Comparison of ENCODE assay signal across 18 cellular contexts in the genomic region with DNA sequence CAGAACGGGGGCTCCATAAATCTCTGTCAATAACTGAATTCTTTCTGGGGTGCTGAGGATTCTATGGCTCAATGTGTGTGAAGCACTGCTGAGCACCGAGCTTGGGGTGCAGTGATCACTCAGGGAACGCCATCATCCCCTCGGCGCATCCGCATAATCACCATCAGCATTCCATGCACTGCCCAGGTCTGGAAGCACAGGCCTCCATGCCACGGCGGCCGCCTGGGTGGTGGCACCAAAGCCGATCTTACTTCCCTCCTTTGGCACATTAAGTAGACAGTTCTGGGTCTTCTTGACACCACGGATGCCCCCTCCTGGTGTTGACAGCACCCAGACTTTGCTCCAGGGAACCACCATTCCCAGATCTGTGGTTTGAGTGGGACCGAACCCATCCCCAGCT. TPM values are rescaled to one million over a fixed set of nuclear protein-coding genes. Genes with fewer than 3 reads are reported as not detected.
DNase-seq lines count a peak whose midpoint lies in the region; ATAC-seq and TF ChIP-seq lines count a peak whose summit lies in the region.
"Had no signal": no experiment of that assay in that cellular context is flagged by ENCODE, and none has a peak within 500 bp of the region (broad histone marks: within the 10 kb centered on the region; RNA-seq: fewer than 3 reads in every experiment).

No MANE protein-coding gene starts in this region.

- TF ChIP-seq POLR2A in spleen (IDR thresholded peaks at IDR 0.05), result no peak

- H3K27me3 ChIP-seq in spleen (replicated peaks in 1 of 7), result no peaks in the 10 kb centered on the region
- H3K27me3 ChIP-seq: MG63, SJSA1 had no signal

- H3K36me3 ChIP-seq in spleen, result peaks cover 0 to 38% (median 13%) of the 10 kb centered on the region in 6 donors
- H3K36me3 ChIP-seq: HAP-1 had no signal

- no peak overlapping the region for H3K4me3 ChIP-seq in spleen
- H3K4me3 ChIP-seq: HAP-1, MG63, SJSA1 had no signal

- H3K27me3 Mint-ChIP-seq in HFFc6 (ENCODE audit: insufficient read depth) (peaks cover 56% of the 10 kb centered on the region), endothelial cell (ENCODE audit: unreplicated experiment) (peaks cover 6% of the 10 kb centered on the region), nephron (ENCODE audit: low read depth) (peaks cover 4% of the 10 kb centered on the region)
- H3K27me3 Mint-ChIP-seq in activated naive CD4-positive, alpha-beta T cell treated with anti-CD3 and anti-CD28 coated beads, Interleukin-2, amount 10 ng/mL, durations not matched to agents 7 days and 5 days, result no peaks in the 10 kb centered on the region

- intact Hi-C loops in spleen (cut with DNase I; ENCODE audit: low total_unique reads), result no loop called here

- no peak overlapping the region for H3K27ac Mint-ChIP-seq in HFFc6
- peak overlapping the region; percentile 36 for H3K27ac Mint-ChIP-seq in endothelial cell (ENCODE audit: unreplicated experiment)
- peak overlapping the region in 2 of 3 experiments; percentile 70 for H3K27ac Mint-ChIP-seq in nephron
- H3K27ac Mint-ChIP-seq in activated naive CD4-positive, alpha-beta T cell treated with anti-CD3 and anti-CD28 coated beads, Interleukin-2, amount 10 ng/mL, durations not matched to agents 7 days and 5 days, result no peak overlapping the region

- DNase-seq in HFFc6 (no peak), endothelial cell (ENCODE audit: low spot score) (no peak), spleen (peak; percentile 51), NCI-H1694 (lab: John Stamatoyannopoulos, UW) (no peak)
- DNase-seq in activated naive CD4-positive, alpha-beta T cell treated with anti-CD3 and anti-CD28 coated beads, Interleukin-2, amount 10 ng/mL, durations not matched to agents 7 days and 5 days, result no peak
- DNase-seq: MG63, NCI-H1092, NCI-H1436 treated with DMSO at 0.1 percent for 48 hours, NCI-H2029 treated with DMSO at 0.1 percent for 48 hours, NCI-H2171, NCI-H526 had no signal

- WGBS in spleen, 5 donors, result 92 to 99% (median 94%) methylated on average over 11 to 12 of the region's 12 CpGs

- no peaks in the 10 kb centered on the region for H3K9me3 ChIP-seq in spleen
- H3K9me3 ChIP-seq: HAP-1, MG63, SJSA1 had no signal

- H3K4me1 Mint-ChIP-seq in HFFc6 (ENCODE audit: low read depth) (peaks cover 6% of the 10 kb centered on the region; the same call in 1 of the 2 replicates), endothelial cell (ENCODE audit: unreplicated experiment) (peaks cover 16% of the 10 kb centered on the region), nephron (peaks cover 23% of the 10 kb centered on the region)
- no peaks in the 10 kb centered on the region for H3K4me1 Mint-ChIP-seq in activated naive CD4-positive, alpha-beta T cell treated with anti-CD3 and anti-CD28 coated beads, Interleukin-2, amount 10 ng/mL, durations not matched to agents 7 days and 5 days

- no peak overlapping the region for H3K27ac ChIP-seq in spleen
- H3K27ac ChIP-seq: HL-60, SJSA1 had no signal

- H3K4me3 Mint-ChIP-seq in HFFc6 (peak overlapping the region; percentile 28; the same call in 1 of the 2 replicates), endothelial cell (ENCODE audit: unreplicated experiment) (no peak overlapping the region), nephron (no peak overlapping the region)
- H3K4me3 Mint-ChIP-seq in activated naive CD4-positive, alpha-beta T cell treated with anti-CD3 and anti-CD28 coated beads, Interleukin-2, amount 10 ng/mL, durations not matched to agents 7 days and 5 days, result no peak overlapping the region
- H3K4me3 Mint-ChIP-seq: CD14-positive monocyte had no signal

- TF ChIP-seq CTCF in HFFc6 (IDR thresholded peaks at IDR 0.05) (peak; percentile 8; the same call in 1 of the 2 replicates), endothelial cell (IDR thresholded peaks at IDR 0.05; ENCODE audit: unreplicated experiment) (no peak), nephron (IDR thresholded peaks at IDR 0.05; ENCODE audit: unreplicated experiment in 3 of 3) (no peak), spleen (IDR thresholded peaks at IDR 0.05 in 8 of 11, conservative IDR thresholded peaks at IDR 0.05 in 3 of 11) (no peak)

- ATAC-seq in HG03457 (IDR thresholded peaks at IDR 0.05; ENCODE audit: unreplicated experiment), result no peak

- CTCF ChIA-PET in activated naive CD4-positive, alpha-beta T cell treated with anti-CD3 and anti-CD28 coated beads, Interleukin-2, amount 10 ng/mL, durations not matched to agents 7 days and 5 days (lab: Charles Lee), result interaction anchor here (1.3 to 3.2 kb wide), 2 partner anchors 11 to 17 kb away, joined by 3 to 17 read pairs; no protein-coding TSS in a partner anchor

- peaks cover 19% of the 10 kb centered on the region for H3K9me3 Mint-ChIP-seq in HFFc6
- no peaks in the 10 kb centered on the region for H3K9me3 Mint-ChIP-seq in endothelial cell (ENCODE audit: unreplicated experiment)
- H3K9me3 Mint-ChIP-seq in nephron, result no peaks in the 10 kb centered on the region
- H3K9me3 Mint-ChIP-seq in activated naive CD4-positive, alpha-beta T cell treated with anti-CD3 and anti-CD28 coated beads, Interleukin-2, amount 10 ng/mL, durations not matched to agents 7 days and 5 days, result no peaks in the 10 kb centered on the region
- H3K9me3 Mint-ChIP-seq: CD14-positive monocyte had no signal

- H3K36me3 Mint-ChIP-seq in HFFc6 (ENCODE audit: low read depth), result peaks cover 13% of the 10 kb centered on the region
- peaks cover 7% of the 10 kb centered on the region for H3K36me3 Mint-ChIP-seq in endothelial cell (ENCODE audit: low read depth, unreplicated experiment)
- peaks cover 6% of the 10 kb centered on the region for H3K36me3 Mint-ChIP-seq in nephron (ENCODE audit: low read depth)
- no peaks in the 10 kb centered on the region for H3K36me3 Mint-ChIP-seq in activated naive CD4-positive, alpha-beta T cell treated with anti-CD3 and anti-CD28 coated beads, Interleukin-2, amount 10 ng/mL, durations not matched to agents 7 days and 5 days

- H3K4me1 ChIP-seq in spleen, result peaks cover 0 to 15% (median 8%) of the 10 kb centered on the region in 6 donors

RNA-seq across cellular contexts. Expression of a gene that starts 15.6 kb away (rescaled TPM):
- total RNA-seq in HFFc6 (2021; fragmentation: NEBNext Ultra II Directional; extraction: Animal tissue kit (Norgen Biotek cat#: 25700)), result 10 to 100 TPM; 23.2 to 28.5 (median 25.6) TPM
- total RNA-seq in endothelial cell (ENCODE audit: unreplicated experiment), result 23.3 TPM
- 10 to 100 TPM; 21.0 to 41.4 (median 31.3) TPM for total RNA-seq in spleen
- 10 to 100 TPM; 17.5 to 32.3 (median 30.8) TPM for polyA plus RNA-seq in spleen

RNA-seq across cellular contexts. Expression of a gene that starts 18.6 kb away (rescaled TPM):
- total RNA-seq in HFFc6 (2021; fragmentation: NEBNext Ultra II Directional; extraction: Animal tissue kit (Norgen Biotek cat#: 25700)), result 1,000 to 10,000 TPM; 1,259 to 2,084 (median 1,434) TPM
- total RNA-seq in endothelial cell (ENCODE audit: unreplicated experiment) (55.6 TPM), spleen (10 to 100 TPM; 14.3 to 96.6 (median 60.5) TPM)
- polyA plus RNA-seq in spleen, result 10 to 100 TPM in 1 of 3 donors, 1 to 10 TPM in 2; 4.3 to 22.7 (median 6.4) TPM
- polyA plus RNA-seq: CD14-positive monocyte had no signal

RNA-seq across cellular contexts. Expression of a gene that starts 44.2 kb away (rescaled TPM):
- total RNA-seq in HFFc6 (2021; fragmentation: NEBNext Ultra II Directional; extraction: Animal tissue kit (Norgen Biotek cat#: 25700)), result not detected
- total RNA-seq in endothelial cell (ENCODE audit: unreplicated experiment), result not detected
- total RNA-seq in spleen, result not detected
- polyA plus RNA-seq in spleen, result not detected
- total RNA-seq: HT1080 had no signal
- polyA plus RNA-seq: CD14-positive monocyte had no signal

Comparison
In these comparisons a context has a peak if more than half of its experiments do, and no peak if none do; other contexts are left out.
1. H3K27ac Mint-ChIP-seq: peak in endothelial cell (single experiment) and nephron (2 of 3); none in HFFc6 (single experiment) and activated naive CD4-positive, alpha-beta T cell treated with anti-CD3 and anti-CD28 coated beads, Interleukin-2, amount 10 ng/mL, durations not matched to agents 7 days and 5 days (single experiment).
2. RNA of a gene that starts 18.6 kb away (total RNA-seq): 1,259 to 2,084 TPM in HFFc6; 14.3 to 96.6 TPM in spleen and 55.6 TPM in endothelial cell (single experiment); every median in the first group is over 10 times any median in the second.